In genomic region chr22:24510694-24511625, GRCh38 we compare ENCODE assay signal across 9 cellular contexts. TPM values are rescaled to one million over a fixed set of nuclear protein-coding genes. Genes with fewer than 3 reads are reported as not detected.
A peak's percentile ranks its signal among the peaks of the same experiment; 100 is the strongest.
DNase-seq lines count a peak whose midpoint lies in the region; ATAC-seq, FAIRE-seq and TF ChIP-seq lines count a peak whose summit lies in the region.
"Had no signal": no experiment of that assay in that cellular context is flagged by ENCODE, and none has a peak within 500 bp of the region (broad histone marks: within the 10 kb centered on the region; RNA-seq: fewer than 3 reads in every experiment).

No MANE protein-coding gene starts in this region.

- H3K27me3 ChIP-seq in pancreas: no peaks in the 10 kb centered on the region

- ATAC-seq in pancreas (peak; percentile 29 to 59 (median 52)), GM21515 (IDR thresholded peaks at IDR 0.05; ENCODE audit: unreplicated experiment) (no peak)

- H3K36me3 ChIP-seq in pancreas: no peaks in the 10 kb centered on the region

- no peak overlapping the region for H3K27ac ChIP-seq in pancreas

- FAIRE-seq in pancreas (lab: Jason Lieb, UNC): no peak

- peaks cover 12 to 31% (median 23%) of the 10 kb centered on the region in 3 donors for H3K4me1 ChIP-seq in pancreas

- no peak for TF ChIP-seq CTCF in pancreas (IDR thresholded peaks at IDR 0.05)

- H3K4me3 ChIP-seq in pancreas: no peak overlapping the region

- no peak for TF ChIP-seq POLR2A in erythroblast (IDR thresholded peaks at IDR 0.05; ENCODE audit: low read length)

- WGBS in pancreas, 2 donors: 23 to 25% methylated on average over 9 of the region's 9 CpGs

- no peaks in the 10 kb centered on the region for H3K9me3 ChIP-seq in pancreas

- peak; percentile 70 for DNase-seq in GM03348 (ENCODE audit: low spot score)
- DNase-seq in NOMO-1 treated with DMSO at 0.1 percent for 48 hours (lab: John Stamatoyannopoulos, UW; ENCODE audit: unreplicated experiment): peak; percentile 97
- peak; percentile 86 to 94 for DNase-seq in erythroblast (lab: John Stamatoyannopoulos, UW)
- peak in 1 of 6 donors; percentile 33 for DNase-seq in pancreas
- no peak for DNase-seq in islet precursor cell
- DNase-seq in NCI-H526 (lab: John Stamatoyannopoulos, UW): no peak
- DNase-seq in NCI-H82 (lab: John Stamatoyannopoulos, UW): no peak
- DNase-seq: central memory CD4-positive, alpha-beta T cell had no signal

- intact Hi-C loops in pancreas (cut with DNase I): no loop called here

RNA-seq across cellular contexts. Expression of gene UPB1, which starts 15.8 kb away (rescaled TPM):
- under 1 TPM; 0.08 to 0.32 (median 0.21) TPM for total RNA-seq in pancreas
- polyA plus RNA-seq in pancreas: 1 to 10 TPM in 1 of 2 donors, under 1 TPM in 1; 0.30 to 2.3 TPM

RNA-seq across cellular contexts. Expression of gene GUCD1, which starts 44.0 kb away (rescaled TPM):
- total RNA-seq in pancreas: 10 to 100 TPM; 41.0 to 55.2 (median 46.3) TPM
- polyA plus RNA-seq in pancreas: 10 to 100 TPM; 39.9 to 41.1 TPM

RNA-seq across cellular contexts. Expression of gene SNRPD3, which starts 44.8 kb away (rescaled TPM):
- 10 to 100 TPM; 15.9 to 36.1 (median 27.8) TPM for total RNA-seq in pancreas
- 10 to 100 TPM; 30.6 to 58.1 TPM for polyA plus RNA-seq in pancreas

Comparison
In these comparisons a context has a peak if more than half of its experiments do, and no peak if none do; other contexts are left out.
1. DNase-seq: peak in GM03348 (single experiment), NOMO-1 treated with DMSO at 0.1 percent for 48 hours (single experiment) and erythroblast (2 of 2); none in islet precursor cell (single experiment), NCI-H526 (0 of 2) and NCI-H82 (single experiment).